ENCODE assay signal across 20 cellular contexts in the genomic region with DNA sequence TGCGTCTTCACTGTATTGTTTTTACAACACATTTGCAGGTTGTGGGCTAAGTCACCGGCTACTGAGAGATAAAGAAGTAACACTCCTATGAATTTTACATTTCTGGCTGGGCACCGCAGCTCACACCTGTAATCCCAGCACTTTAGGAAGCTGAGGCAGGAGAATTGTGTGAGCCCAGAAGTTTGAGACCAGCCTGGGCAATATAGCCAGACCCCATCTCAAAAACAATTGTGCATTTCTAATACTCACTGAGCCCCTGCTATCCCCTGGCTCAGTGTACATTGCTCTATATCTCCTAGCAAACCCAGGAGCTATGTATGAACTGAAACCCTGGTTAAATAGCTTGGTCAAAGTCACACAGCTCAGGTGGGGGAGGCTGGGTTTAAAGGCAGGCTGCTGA.
DNase-seq lines count a peak whose midpoint lies in the region; ATAC-seq and TF ChIP-seq lines count a peak whose summit lies in the region.
"Had no signal": no experiment of that assay in that cellular context is flagged by ENCODE, and none has a peak within 500 bp of the region (broad histone marks: within the 10 kb centered on the region; RNA-seq: fewer than 3 reads in every experiment).

No MANE protein-coding gene starts in this region.

- H3K4me3 Mint-ChIP-seq in MCF 10A (ENCODE audit: unreplicated experiment) (no peak overlapping the region), T-cell (peak overlapping the region; percentile 87 to 92 (median 90)), type B pancreatic cell (no peak overlapping the region)

- DNase-seq in MCF 10A (ENCODE audit: unreplicated experiment), result no peak
- DNase-seq in breast epithelium (ENCODE audit: low spot score in 2 of 2), result no peak
- DNase-seq in T-cell, result no peak
- no peak for DNase-seq in NCI-H187 (lab: John Stamatoyannopoulos, UW)
- no peak for DNase-seq in activated T-cell treated with anti-CD3 and anti-CD28 coated beads, Interleukin-2, amount 50 U/mL, for 1 hour
- DNase-seq in DMS114 treated with DMSO at 0.1 percent for 48 hours (lab: John Stamatoyannopoulos, UW; ENCODE audit: unreplicated experiment), result no peak
- DNase-seq in type B pancreatic cell (ENCODE audit: extremely low spot score, unreplicated experiment), result no peak
- DNase-seq: activated CD4-positive, alpha-beta T cell treated with anti-CD3 and anti-CD28 coated beads for 1 hour; central memory CD4-positive, alpha-beta T cell; DND-41; effector CD8-positive, alpha-beta T cell; islet precursor cell; mesendoderm; NCI-H2107; NCI-H524 treated with DMSO at 0.1 percent for 48 hours; OCI-M1; stimulated activated CD4-positive, alpha-beta T cell treated with anti-CD3 and anti-CD28 coated beads, Interleukin-12 subunit alpha, Interleukin-12 subunit beta, amount 100 ng/mL, for 4 hours had no signal

- H3K9ac ChIP-seq in iPS-15b (ENCODE audit: low read depth, low read length), result no peak overlapping the region

- H3K9me3 Mint-ChIP-seq in MCF 10A (ENCODE audit: unreplicated experiment) (no peaks in the 10 kb centered on the region), T-cell (no peaks in the 10 kb centered on the region), type B pancreatic cell (peaks cover 9% of the 10 kb centered on the region)
- H3K9me3 Mint-ChIP-seq: activated T-helper 2 cell treated with anti-CD3 and anti-CD28 coated beads, Interferon-gamma antibody, Interleukin-2, Interleukin-4, amounts not matched to agents 10 μg/mL and 5 μg/mL and 100 μg/mL, durations not matched to agents 14 hours and 24 hours and 36 hours had no signal

- H3K4me1 Mint-ChIP-seq in MCF 10A (ENCODE audit: insufficient read depth, unreplicated experiment) (no peaks in the 10 kb centered on the region), T-cell (peaks cover 7 to 25% (median 15%) of the 10 kb centered on the region in 3 donors), type B pancreatic cell (ENCODE audit: unreplicated experiment) (peaks cover 7% of the 10 kb centered on the region)

- H3K36me3 Mint-ChIP-seq in MCF 10A (ENCODE audit: insufficient read depth, unreplicated experiment) (no peaks in the 10 kb centered on the region), T-cell (no peaks in the 10 kb centered on the region), type B pancreatic cell (no peaks in the 10 kb centered on the region)

- no peak for ATAC-seq in T-cell (replicated peaks in 1 of 4)

- H3K9me3 ChIP-seq in breast epithelium (no peaks in the 10 kb centered on the region), iPS-15b (ENCODE audit: control insufficient read depth, insufficient read depth, low read length) (no peaks in the 10 kb centered on the region)
- H3K9me3 ChIP-seq: thoracic aorta had no signal

- no peak overlapping the region for H3K27ac Mint-ChIP-seq in MCF 10A (ENCODE audit: low read depth, unreplicated experiment)
- H3K27ac Mint-ChIP-seq in T-cell, result peak overlapping the region; percentile 46 to 91
- no peak overlapping the region for H3K27ac Mint-ChIP-seq in type B pancreatic cell
- H3K27ac Mint-ChIP-seq: activated T-helper 2 cell treated with anti-CD3 and anti-CD28 coated beads, Interferon-gamma antibody, Interleukin-2, Interleukin-4, amounts not matched to agents 10 μg/mL and 5 μg/mL and 100 μg/mL, durations not matched to agents 14 hours and 24 hours and 36 hours had no signal

- H3K4me3 ChIP-seq in breast epithelium (peak overlapping the region in 1 of 3 donors; percentile 68), iPS-15b (ENCODE audit: low read depth, low read length) (peak overlapping the region; percentile 62)

- no peaks in the 10 kb centered on the region for H3K27me3 Mint-ChIP-seq in MCF 10A (ENCODE audit: insufficient read depth, unreplicated experiment)
- H3K27me3 Mint-ChIP-seq in T-cell, result peaks cover 0 to 5% of the 10 kb centered on the region in 2 donors
- H3K27me3 Mint-ChIP-seq in type B pancreatic cell, result peaks cover 60% of the 10 kb centered on the region

- POLR2A ChIA-PET in MCF 10A (lab: Yijun Ruan, JAX) (interaction anchor here (1.3 to 2.0 kb wide), 3 partner anchors 48 to 617 kb away, joined by 4 to 6 read pairs (median 5); no protein-coding TSS in a partner anchor), T-cell (lab: Charles Lee) (interaction anchor here in 1 of 2 donors (0.6 kb wide), 1 partner anchor 272 kb away, joined by 3 read pairs; no protein-coding TSS in a partner anchor)

- intact Hi-C loops in MCF 10A (cut with micrococcal nuclease) (loop anchor here (5.0 kb wide), 1 partner anchor 116 kb away; no protein-coding TSS in a partner anchor), breast epithelium (cut with DNase I; ENCODE audit: low total_unique reads) (no loop called here)

- TF ChIP-seq CTCF in MCF 10A (IDR thresholded peaks at IDR 0.05; ENCODE audit: unreplicated experiment), result no peak
- TF ChIP-seq CTCF in breast epithelium (IDR thresholded peaks at IDR 0.05), result no peak
- TF ChIP-seq CTCF in type B pancreatic cell (conservative IDR thresholded peaks at IDR 0.05), result no peak

- H3K27me3 ChIP-seq in breast epithelium (no peaks in the 10 kb centered on the region), iPS-15b (ENCODE audit: control insufficient read depth, insufficient read depth, low read length) (peaks cover 44% of the 10 kb centered on the region)

- TF ChIP-seq POLR2A in breast epithelium (IDR thresholded peaks at IDR 0.05), result no peak

- H3K4me1 ChIP-seq in breast epithelium (no peaks in the 10 kb centered on the region), iPS-15b (ENCODE audit: control insufficient read depth, insufficient read depth, low read length) (peaks cover 12% of the 10 kb centered on the region)

- no peaks in the 10 kb centered on the region for H3K36me3 ChIP-seq in breast epithelium
- no peaks in the 10 kb centered on the region for H3K36me3 ChIP-seq in iPS-15b (ENCODE audit: control insufficient read depth, insufficient read depth, low read length)
- H3K36me3 ChIP-seq: thoracic aorta had no signal

- CTCF ChIA-PET in MCF 10A (lab: Yijun Ruan, JAX), result interaction anchor here (0.6 to 3.3 kb wide), 19 partner anchors 20 to 747 kb away, joined by 3 to 14 read pairs (median 3); no protein-coding TSS in a partner anchor
- CTCF ChIA-PET in T-cell (lab: Charles Lee), result interaction anchor here (0.5 to 1.7 kb wide), 3 partner anchors 13 to 89 kb away, joined by 4 to 8 read pairs (median 6); no protein-coding TSS in a partner anchor

- BruUV-seq in MCF 10A (replicated peaks; lab: Mats Ljungman, UMichigan), result TSS peak; percentile 98

- H3K27ac ChIP-seq in breast epithelium, result no peak overlapping the region
- H3K27ac ChIP-seq: thoracic aorta had no signal

Comparison
In these comparisons a context has a peak if more than half of its experiments do, and no peak if none do; other contexts are left out.
1. H3K27ac Mint-ChIP-seq: peak in T-cell (2 of 2); none in MCF 10A (single experiment) and type B pancreatic cell (single experiment).
2. H3K4me3 Mint-ChIP-seq: peak in T-cell (3 of 3); none in MCF 10A (single experiment) and type B pancreatic cell (single experiment).